In the genomic region with DNA sequence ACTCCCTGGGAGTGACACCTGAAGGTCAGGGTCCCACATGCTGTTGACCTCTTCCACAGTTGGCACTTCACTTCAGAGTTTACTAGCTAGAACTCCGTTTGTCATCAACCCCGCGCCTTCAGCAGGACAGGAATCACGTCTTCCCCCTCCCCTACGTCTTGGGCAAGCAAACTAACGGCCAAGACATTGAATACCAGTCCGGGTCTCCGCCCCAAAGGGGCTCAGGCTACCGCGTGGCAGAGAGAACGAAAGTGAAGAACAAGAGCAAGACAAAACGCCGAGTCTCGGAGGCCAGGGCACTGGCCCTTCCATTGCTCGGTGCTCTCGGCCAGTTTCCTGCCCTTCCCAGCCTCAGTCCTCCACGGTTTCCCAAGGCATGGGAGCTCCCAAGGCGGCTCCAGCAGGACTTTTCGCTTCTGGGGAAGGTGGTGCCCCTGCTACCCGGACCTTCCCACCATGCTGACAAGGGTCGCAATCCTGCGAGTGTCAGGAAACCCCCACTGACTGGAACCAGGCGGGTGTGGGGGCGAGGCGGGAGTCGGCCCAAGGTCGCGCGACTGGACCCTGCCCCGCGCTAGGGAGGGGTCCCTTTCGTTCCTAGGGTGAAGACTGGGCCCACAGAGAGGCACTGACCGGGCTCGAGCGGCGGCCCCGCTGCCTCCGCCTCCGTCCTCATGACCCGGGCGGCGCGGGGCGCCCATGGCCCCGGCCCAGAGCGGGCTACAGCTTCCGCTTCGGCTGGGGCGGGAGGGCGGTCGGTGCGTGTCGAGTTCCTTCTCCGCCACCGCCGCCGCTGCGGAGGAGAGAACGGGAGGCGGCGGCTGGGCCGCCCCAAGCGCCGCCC, we compare ENCODE assay signal across 1 cellular context.
A peak's percentile ranks its signal among the peaks of the same experiment; 100 is the strongest.
TF ChIP-seq lines count a peak whose summit lies in the region.

A gene (minus strand): TSS at position 823 of the 844 bp plus-strand sequence. CDS start 147 bp downstream, at position 676.

TF ChIP-seq in H1, 55 proteins besides CTCF, POLR2A, EP300 and RAD21 (continued from another document):
- TF ChIP-seq NANOG (IDR thresholded peaks at IDR 0.05; ENCODE audit: insufficient read depth, low read depth, low read length, poor library complexity, severe bottlenecking) (no peak), GABPA (IDR thresholded peaks at IDR 0.05; ENCODE audit: borderline replicate concordance, insufficient read depth, low read length) (no peak), EGR1 (IDR thresholded peaks at IDR 0.05; ENCODE audit: borderline replicate concordance, low read depth, low read length) (no peak), HDAC2 (IDR thresholded peaks at IDR 0.05; ENCODE audit: borderline replicate concordance in 1 of 2, low read depth in 2 of 2, low read length in 2 of 2) (peak in 1 of 2 experiments; percentile 34; a peak in 1 of 4 replicates), SP4 (IDR thresholded peaks at IDR 0.05; ENCODE audit: low read length) (0 out of 2 replicates have a peak, but pooled peaks have one; percentile 33), SRF (IDR thresholded peaks at IDR 0.05; ENCODE audit: low read depth, low read length) (no peak), BRCA1 (IDR thresholded peaks at IDR 0.05; ENCODE audit: low read depth, low read length) (no peak), PHF8 (conservative IDR thresholded peaks at IDR 0.05; ENCODE audit: low read depth, low read length) (peak; percentile 39), TAF7 (optimal IDR thresholded peaks at IDR 0.05; ENCODE audit: borderline replicate concordance, low read depth, low read length) (peak; percentile 28), TAF1 (IDR thresholded peaks at IDR 0.05; ENCODE audit: low read depth, low read length) (peak; percentile 11; the same call in 1 of the 2 replicates)
- TF ChIP-seq, protein P1, sequence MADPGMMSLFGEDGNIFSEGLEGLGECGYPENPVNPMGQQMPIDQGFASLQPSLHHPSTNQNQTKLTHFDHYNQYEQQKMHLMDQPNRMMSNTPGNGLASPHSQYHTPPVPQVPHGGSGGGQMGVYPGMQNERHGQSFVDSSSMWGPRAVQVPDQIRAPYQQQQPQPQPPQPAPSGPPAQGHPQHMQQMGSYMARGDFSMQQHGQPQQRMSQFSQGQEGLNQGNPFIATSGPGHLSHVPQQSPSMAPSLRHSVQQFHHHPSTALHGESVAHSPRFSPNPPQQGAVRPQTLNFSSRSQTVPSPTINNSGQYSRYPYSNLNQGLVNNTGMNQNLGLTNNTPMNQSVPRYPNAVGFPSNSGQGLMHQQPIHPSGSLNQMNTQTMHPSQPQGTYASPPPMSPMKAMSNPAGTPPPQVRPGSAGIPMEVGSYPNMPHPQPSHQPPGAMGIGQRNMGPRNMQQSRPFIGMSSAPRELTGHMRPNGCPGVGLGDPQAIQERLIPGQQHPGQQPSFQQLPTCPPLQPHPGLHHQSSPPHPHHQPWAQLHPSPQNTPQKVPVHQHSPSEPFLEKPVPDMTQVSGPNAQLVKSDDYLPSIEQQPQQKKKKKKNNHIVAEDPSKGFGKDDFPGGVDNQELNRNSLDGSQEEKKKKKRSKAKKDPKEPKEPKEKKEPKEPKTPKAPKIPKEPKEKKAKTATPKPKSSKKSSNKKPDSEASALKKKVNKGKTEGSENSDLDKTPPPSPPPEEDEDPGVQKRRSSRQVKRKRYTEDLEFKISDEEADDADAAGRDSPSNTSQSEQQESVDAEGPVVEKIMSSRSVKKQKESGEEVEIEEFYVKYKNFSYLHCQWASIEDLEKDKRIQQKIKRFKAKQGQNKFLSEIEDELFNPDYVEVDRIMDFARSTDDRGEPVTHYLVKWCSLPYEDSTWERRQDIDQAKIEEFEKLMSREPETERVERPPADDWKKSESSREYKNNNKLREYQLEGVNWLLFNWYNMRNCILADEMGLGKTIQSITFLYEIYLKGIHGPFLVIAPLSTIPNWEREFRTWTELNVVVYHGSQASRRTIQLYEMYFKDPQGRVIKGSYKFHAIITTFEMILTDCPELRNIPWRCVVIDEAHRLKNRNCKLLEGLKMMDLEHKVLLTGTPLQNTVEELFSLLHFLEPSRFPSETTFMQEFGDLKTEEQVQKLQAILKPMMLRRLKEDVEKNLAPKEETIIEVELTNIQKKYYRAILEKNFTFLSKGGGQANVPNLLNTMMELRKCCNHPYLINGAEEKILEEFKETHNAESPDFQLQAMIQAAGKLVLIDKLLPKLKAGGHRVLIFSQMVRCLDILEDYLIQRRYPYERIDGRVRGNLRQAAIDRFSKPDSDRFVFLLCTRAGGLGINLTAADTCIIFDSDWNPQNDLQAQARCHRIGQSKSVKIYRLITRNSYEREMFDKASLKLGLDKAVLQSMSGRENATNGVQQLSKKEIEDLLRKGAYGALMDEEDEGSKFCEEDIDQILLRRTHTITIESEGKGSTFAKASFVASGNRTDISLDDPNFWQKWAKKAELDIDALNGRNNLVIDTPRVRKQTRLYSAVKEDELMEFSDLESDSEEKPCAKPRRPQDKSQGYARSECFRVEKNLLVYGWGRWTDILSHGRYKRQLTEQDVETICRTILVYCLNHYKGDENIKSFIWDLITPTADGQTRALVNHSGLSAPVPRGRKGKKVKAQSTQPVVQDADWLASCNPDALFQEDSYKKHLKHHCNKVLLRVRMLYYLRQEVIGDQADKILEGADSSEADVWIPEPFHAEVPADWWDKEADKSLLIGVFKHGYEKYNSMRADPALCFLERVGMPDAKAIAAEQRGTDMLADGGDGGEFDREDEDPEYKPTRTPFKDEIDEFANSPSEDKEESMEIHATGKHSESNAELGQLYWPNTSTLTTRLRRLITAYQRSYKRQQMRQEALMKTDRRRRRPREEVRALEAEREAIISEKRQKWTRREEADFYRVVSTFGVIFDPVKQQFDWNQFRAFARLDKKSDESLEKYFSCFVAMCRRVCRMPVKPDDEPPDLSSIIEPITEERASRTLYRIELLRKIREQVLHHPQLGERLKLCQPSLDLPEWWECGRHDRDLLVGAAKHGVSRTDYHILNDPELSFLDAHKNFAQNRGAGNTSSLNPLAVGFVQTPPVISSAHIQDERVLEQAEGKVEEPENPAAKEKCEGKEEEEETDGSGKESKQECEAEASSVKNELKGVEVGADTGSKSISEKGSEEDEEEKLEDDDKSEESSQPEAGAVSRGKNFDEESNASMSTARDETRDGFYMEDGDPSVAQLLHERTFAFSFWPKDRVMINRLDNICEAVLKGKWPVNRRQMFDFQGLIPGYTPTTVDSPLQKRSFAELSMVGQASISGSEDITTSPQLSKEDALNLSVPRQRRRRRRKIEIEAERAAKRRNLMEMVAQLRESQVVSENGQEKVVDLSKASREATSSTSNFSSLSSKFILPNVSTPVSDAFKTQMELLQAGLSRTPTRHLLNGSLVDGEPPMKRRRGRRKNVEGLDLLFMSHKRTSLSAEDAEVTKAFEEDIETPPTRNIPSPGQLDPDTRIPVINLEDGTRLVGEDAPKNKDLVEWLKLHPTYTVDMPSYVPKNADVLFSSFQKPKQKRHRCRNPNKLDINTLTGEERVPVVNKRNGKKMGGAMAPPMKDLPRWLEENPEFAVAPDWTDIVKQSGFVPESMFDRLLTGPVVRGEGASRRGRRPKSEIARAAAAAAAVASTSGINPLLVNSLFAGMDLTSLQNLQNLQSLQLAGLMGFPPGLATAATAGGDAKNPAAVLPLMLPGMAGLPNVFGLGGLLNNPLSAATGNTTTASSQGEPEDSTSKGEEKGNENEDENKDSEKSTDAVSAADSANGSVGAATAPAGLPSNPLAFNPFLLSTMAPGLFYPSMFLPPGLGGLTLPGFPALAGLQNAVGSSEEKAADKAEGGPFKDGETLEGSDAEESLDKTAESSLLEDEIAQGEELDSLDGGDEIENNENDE (IDR thresholded peaks at IDR 0.05; ENCODE audit: insufficient replicate concordance, low read length): no peak
